ENCODE assay signal across 1 cellular context in the genomic region with DNA sequence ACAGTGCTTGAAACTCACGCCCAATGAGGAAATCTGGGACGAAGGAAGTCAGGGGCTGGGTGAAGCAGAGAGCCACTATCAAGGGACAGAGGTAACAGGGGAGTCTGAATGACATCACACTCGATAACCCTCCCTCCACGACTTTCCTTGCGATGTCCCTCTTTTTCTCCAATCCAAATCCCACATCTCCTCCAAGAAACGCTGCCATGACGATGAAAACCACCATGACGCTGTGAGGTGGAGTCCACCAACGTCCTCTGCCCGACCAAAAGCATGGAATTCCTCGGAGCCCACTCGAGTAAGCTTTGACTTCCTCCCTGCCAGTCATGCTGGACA.
TF ChIP-seq lines count a peak whose summit lies in the region.

No MANE protein-coding gene starts in this region.

TF ChIP-seq in GM12878, 131 proteins besides CTCF, POLR2A, EP300 and RAD21:
- no peak for TF ChIP-seq EZH2 (IDR thresholded peaks at IDR 0.05; ENCODE audit: borderline replicate concordance, control insufficient read depth, low read depth, low read length)
- no peak for TF ChIP-seq NR2F1 (conservative IDR thresholded peaks at IDR 0.05)
- no peak for TF ChIP-seq DPF2 (IDR thresholded peaks at IDR 0.05)
- TF ChIP-seq PBX3 (IDR thresholded peaks at IDR 0.05; ENCODE audit: insufficient replicate concordance, low read depth, low read length), result no peak
- TF ChIP-seq TCF7 (IDR thresholded peaks at IDR 0.05; ENCODE audit: borderline replicate concordance), result no peak
- no peak for TF ChIP-seq TCF3 (IDR thresholded peaks at IDR 0.05; ENCODE audit: borderline replicate concordance, insufficient read depth, low read depth, low read length)
- no peak for TF ChIP-seq NFIC (IDR thresholded peaks at IDR 0.05; ENCODE audit: low read depth, low read length)
